12 cellular contexts compared by ENCODE assay signal in the genomic region with DNA sequence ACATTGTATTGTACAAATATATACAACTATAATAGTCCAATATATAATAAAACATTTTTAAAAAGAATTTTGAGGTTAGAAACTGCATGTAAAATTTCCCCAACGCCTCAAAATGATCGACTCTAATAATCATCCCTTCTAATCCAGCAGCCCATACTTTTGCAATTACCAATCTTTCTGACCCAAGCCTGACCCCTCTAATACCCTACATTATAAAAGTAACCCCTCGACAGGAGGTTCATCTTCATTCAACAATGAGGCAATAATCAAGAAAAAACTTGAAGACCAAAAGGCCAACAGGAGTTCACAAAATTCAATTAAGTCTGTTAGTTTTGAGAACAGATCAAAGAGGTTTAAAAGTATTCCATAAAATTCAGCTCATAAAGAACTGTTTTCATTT.
"Had no signal": no experiment of that assay in that cellular context is flagged by ENCODE, and none has a peak within 500 bp of the region (broad histone marks: within the 10 kb centered on the region; RNA-seq: fewer than 3 reads in every experiment).

No MANE protein-coding gene starts in this region.

- H3K27ac ChIP-seq: esophagus muscularis mucosa, right lobe of liver, VCaP had no signal

- H3K27me3 ChIP-seq: esophagus muscularis mucosa, right lobe of liver had no signal

- H3K9me3 ChIP-seq: right lobe of liver, thoracic aorta had no signal

- ATAC-seq: right lobe of liver had no signal

- H3K36me3 ChIP-seq: esophagus muscularis mucosa, right lobe of liver, thoracic aorta had no signal

- H3K4me3 ChIP-seq: coronary artery, esophagus muscularis mucosa, right lobe of liver, thoracic aorta had no signal

- H3K4me1 ChIP-seq: esophagus muscularis mucosa, right lobe of liver had no signal

- DNase-seq: activated CD4-positive, alpha-beta memory T cell treated with anti-CD3 and anti-CD28 coated beads for 36 hours; activated naive CD4-positive, alpha-beta T cell treated with anti-CD3 and anti-CD28 coated beads, Interleukin-2, amount 50 U/mL, for 16 hours; activated T-cell treated with anti-CD3 and anti-CD28 coated beads, Interleukin-2, amount 50 U/mL, for 24 hours; caudate nucleus; hypothalamus; right lobe of liver; stimulated activated CD4-positive, alpha-beta T cell treated with anti-CD3 and anti-CD28 coated beads, Interleukin-1b, Interleukin-23, amount 100 ng/mL, for 48 hours; T-helper 1 cell had no signal
